26 cellular contexts compared by ENCODE assay signal in genomic region chr19:13873776-13874515, GRCh38. TPM values are rescaled to one million over a fixed set of nuclear protein-coding genes. Genes with fewer than 3 reads are reported as not detected.
DNase-seq lines count a peak whose midpoint lies in the region; ATAC-seq and TF ChIP-seq lines count a peak whose summit lies in the region.
"Had no signal": no experiment of that assay in that cellular context is flagged by ENCODE, and none has a peak within 500 bp of the region (broad histone marks: within the 10 kb centered on the region; RNA-seq: fewer than 3 reads in every experiment).

No MANE protein-coding gene starts in this region.

- peak overlapping the region; percentile 46 for H2BK120ac ChIP-seq in mesendoderm (ENCODE audit: low read depth, low read length)

- H3K4me3 ChIP-seq in mesendoderm (ENCODE audit: low read length) = no peak overlapping the region
- H3K4me3 ChIP-seq: lung had no signal

- no peaks in the 10 kb centered on the region for H3K27me3 ChIP-seq in mesendoderm (ENCODE audit: insufficient read depth, low read length, poor library complexity)
- H3K27me3 ChIP-seq: pancreas had no signal

- ATAC-seq in natural killer cell = no peak
- ATAC-seq in natural killer cell treated with Interleukin-12 subunit alpha and Interleukin-12 subunit beta and Interleukin-15 and Interleukin-18, amount 100 ng/mL, for 72 hours = no peak
- ATAC-seq in stimulated activated naive B cell treated with anti-CD40 and anti-IgM and Interleukin-4, amounts not matched to agents 10 μg/mL and 1 μg/mL and 100 μg/mL, for 72 hours (replicated peaks) = no peak
- no peak for ATAC-seq in HG03095 (IDR thresholded peaks at IDR 0.05; ENCODE audit: unreplicated experiment)

- intact Hi-C loops in natural killer cell (cut with micrococcal nuclease) = no loop called here

- H3K27ac ChIP-seq in mesendoderm (ENCODE audit: low read depth, low read length) = peak overlapping the region; percentile 33
- H3K27ac ChIP-seq: pancreas, VCaP had no signal

- H3K9me3 Mint-ChIP-seq in natural killer cell = no peaks in the 10 kb centered on the region
- H3K9me3 Mint-ChIP-seq in natural killer cell treated with Interleukin-12 subunit alpha and Interleukin-12 subunit beta and Interleukin-15 and Interleukin-18, amount 100 ng/mL, for 72 hours = no peaks in the 10 kb centered on the region
- no peaks in the 10 kb centered on the region for H3K9me3 Mint-ChIP-seq in stimulated activated naive B cell treated with anti-CD40 and anti-IgM and Interleukin-4, amounts not matched to agents 10 μg/mL and 1 μg/mL and 100 μg/mL, for 72 hours
- H3K9me3 Mint-ChIP-seq: activated CD4-positive, alpha-beta T cell treated with anti-CD3 and anti-CD28 coated beads, Interleukin-2, amount 10 ng/mL, durations not matched to agents 7 days and 5 days; central memory CD8-positive, alpha-beta T cell; HFFc6 had no signal

- H3K56ac ChIP-seq in mesendoderm (ENCODE audit: low read length) = peak overlapping the region; percentile 78

- H3K27me3 Mint-ChIP-seq in natural killer cell (ENCODE audit: low read depth in 2 of 2) = peaks cover 0 to 14% of the 10 kb centered on the region in 2 donors
- peaks cover 7 to 10% of the 10 kb centered on the region in 2 donors for H3K27me3 Mint-ChIP-seq in natural killer cell treated with Interleukin-12 subunit alpha and Interleukin-12 subunit beta and Interleukin-15 and Interleukin-18, amount 100 ng/mL, for 72 hours
- peaks cover 35 to 69% of the 10 kb centered on the region in 2 donors for H3K27me3 Mint-ChIP-seq in stimulated activated naive B cell treated with anti-CD40 and anti-IgM and Interleukin-4, amounts not matched to agents 10 μg/mL and 1 μg/mL and 100 μg/mL, for 72 hours
- H3K27me3 Mint-ChIP-seq: activated naive CD8-positive, alpha-beta T cell had no signal

- H3K27ac Mint-ChIP-seq in natural killer cell = no peak overlapping the region
- no peak overlapping the region for H3K27ac Mint-ChIP-seq in natural killer cell treated with Interleukin-12 subunit alpha and Interleukin-12 subunit beta and Interleukin-15 and Interleukin-18, amount 100 ng/mL, for 72 hours
- H3K27ac Mint-ChIP-seq in stimulated activated naive B cell treated with anti-CD40 and anti-IgM and Interleukin-4, amounts not matched to agents 10 μg/mL and 1 μg/mL and 100 μg/mL, for 72 hours = no peak overlapping the region
- H3K27ac Mint-ChIP-seq: activated CD4-positive, alpha-beta T cell treated with anti-CD3 and anti-CD28 coated beads, Interleukin-2, amount 10 ng/mL, durations not matched to agents 7 days and 5 days; activated naive CD8-positive, alpha-beta T cell; HFFc6 had no signal

- H3K36me3 Mint-ChIP-seq in natural killer cell = no peaks in the 10 kb centered on the region
- H3K36me3 Mint-ChIP-seq in natural killer cell treated with Interleukin-12 subunit alpha and Interleukin-12 subunit beta and Interleukin-15 and Interleukin-18, amount 100 ng/mL, for 72 hours = no peaks in the 10 kb centered on the region
- H3K36me3 Mint-ChIP-seq in stimulated activated naive B cell treated with anti-CD40 and anti-IgM and Interleukin-4, amounts not matched to agents 10 μg/mL and 1 μg/mL and 100 μg/mL, for 72 hours = no peaks in the 10 kb centered on the region
- H3K36me3 Mint-ChIP-seq: activated naive CD8-positive, alpha-beta T cell had no signal

- H4K8ac ChIP-seq in mesendoderm (ENCODE audit: low read depth, low read length) = no peak overlapping the region

- no peak overlapping the region for H2AK5ac ChIP-seq in mesendoderm (ENCODE audit: low read length)

- no peak overlapping the region for H3K9ac ChIP-seq in mesendoderm (ENCODE audit: low read length)

- no peak overlapping the region for H3K4me2 ChIP-seq in mesendoderm (ENCODE audit: low read length)

- no CpG with 5 or more reads among the region's 41 CpGs for WGBS in mesendoderm (ENCODE audit: extremely low coverage, insufficient coverage, low lambda C conversion rate)

- no peak overlapping the region for H2BK5ac ChIP-seq in mesendoderm (ENCODE audit: low read length)

- TF ChIP-seq CTCF in natural killer cell (IDR thresholded peaks at IDR 0.05) = no peak

- H3K4me3 Mint-ChIP-seq in natural killer cell = peak overlapping the region; percentile 37
- no peak overlapping the region for H3K4me3 Mint-ChIP-seq in natural killer cell treated with Interleukin-12 subunit alpha and Interleukin-12 subunit beta and Interleukin-15 and Interleukin-18, amount 100 ng/mL, for 72 hours
- peak overlapping the region; percentile 9 to 11 for H3K4me3 Mint-ChIP-seq in stimulated activated naive B cell treated with anti-CD40 and anti-IgM and Interleukin-4, amounts not matched to agents 10 μg/mL and 1 μg/mL and 100 μg/mL, for 72 hours
- H3K4me3 Mint-ChIP-seq: activated CD4-positive, alpha-beta T cell treated with anti-CD3 and anti-CD28 coated beads, Interleukin-2, amount 10 ng/mL, durations not matched to agents 7 days and 5 days had no signal

- no peaks in the 10 kb centered on the region for H3K79me2 ChIP-seq in mesendoderm (ENCODE audit: control insufficient read depth, insufficient read depth, low read length)

- H3K4ac ChIP-seq in mesendoderm (ENCODE audit: low read depth, low read length) = no peak overlapping the region

- H2BK15ac ChIP-seq in mesendoderm (replicated peaks; ENCODE audit: low read depth) = no peak overlapping the region

- H3K79me1 ChIP-seq in mesendoderm (ENCODE audit: low read length) = no peaks in the 10 kb centered on the region

- peaks cover 2% of the 10 kb centered on the region for H3K4me1 ChIP-seq in mesendoderm (ENCODE audit: control insufficient read depth, low read depth, low read length)
- H3K4me1 ChIP-seq: pancreas had no signal

- H3K36me3 ChIP-seq in mesendoderm (ENCODE audit: control insufficient read depth, insufficient read depth, low read length) = no peaks in the 10 kb centered on the region
- H3K36me3 ChIP-seq: pancreas had no signal

- peak overlapping the region; percentile 51 for H3K18ac ChIP-seq in mesendoderm (ENCODE audit: low read length)

- no peak for DNase-seq in natural killer cell
- no peak for DNase-seq in natural killer cell treated with Interleukin-12 subunit alpha and Interleukin-12 subunit beta and Interleukin-15 and Interleukin-18, amount 100 ng/mL, for 72 hours (ENCODE audit: low spot score)
- DNase-seq in RPMI7951 (ENCODE audit: low read depth) = peak; percentile 50
- DNase-seq in mesendoderm = peak; percentile 86
- DNase-seq in stimulated activated naive B cell treated with anti-CD40 and anti-IgM and Interleukin-4, amounts not matched to agents 10 μg/mL and 1 μg/mL and 100 μg/mL, for 72 hours = no peak
- no peak for DNase-seq in NCI-H146 treated with DMSO at 0.1 percent for 48 hours (lab: John Stamatoyannopoulos, UW; ENCODE audit: unreplicated experiment)
- DNase-seq in T-helper 1 cell = no peak
- DNase-seq: activated CD4-positive, alpha-beta T cell treated with anti-CD3 and anti-CD28 coated beads, Interleukin-2, amount 10 ng/mL, durations not matched to agents 7 days and 5 days; Calu3; HFFc6; KG1; NCI-H1436; stimulated activated CD4-positive, alpha-beta T cell treated with anti-CD3 and anti-CD28 coated beads, Interleukin-12 subunit alpha, Interleukin-12 subunit beta, amount 100 ng/mL, for 4 hours; stimulated activated CD4-positive, alpha-beta T cell treated with anti-CD3 and anti-CD28 coated beads, Interleukin-4, amount 100 ng/mL, for 24 hours; stimulated activated naive CD4-positive, alpha-beta T cell had no signal

- H3K4me1 Mint-ChIP-seq in natural killer cell = peaks cover 0 to 9% of the 10 kb centered on the region in 2 donors
- peaks cover 0 to 3% of the 10 kb centered on the region in 2 donors for H3K4me1 Mint-ChIP-seq in natural killer cell treated with Interleukin-12 subunit alpha and Interleukin-12 subunit beta and Interleukin-15 and Interleukin-18, amount 100 ng/mL, for 72 hours (ENCODE audit: low read depth in 2 of 2)
- peaks cover 11% of the 10 kb centered on the region in 2 donors for H3K4me1 Mint-ChIP-seq in stimulated activated naive B cell treated with anti-CD40 and anti-IgM and Interleukin-4, amounts not matched to agents 10 μg/mL and 1 μg/mL and 100 μg/mL, for 72 hours

- no peak overlapping the region for H4K5ac ChIP-seq in mesendoderm (ENCODE audit: low read length)

- no peak overlapping the region for H3K23ac ChIP-seq in mesendoderm (ENCODE audit: low read length)

RNA-seq across cellular contexts. Expression of gene NANOS3, which starts 3.0 kb away (rescaled TPM):
- 1 to 10 TPM; 2.6 to 6.3 (median 3.0) TPM for total RNA-seq in natural killer cell
- total RNA-seq in natural killer cell treated with Interleukin-12 subunit alpha and Interleukin-12 subunit beta and Interleukin-15 and Interleukin-18, amount 100 ng/mL, for 72 hours = under 1 TPM in 1 of 2 donors, not detected in 1; 0.95 TPM
- 1.3 TPM in 1 of 2 replicates, not detected in the other for total RNA-seq in RPMI7951 (2014; rRNA removed; shearing (Covaris generic))
- 1.2 TPM for polyA plus RNA-seq in mesendoderm (2013, experiment 1 of 2)
- polyA plus RNA-seq in mesendoderm (2013, experiment 2 of 2) = 0.85 TPM
- total RNA-seq: Daoy, dermis blood vessel endothelial cell, HT-29, kidney epithelial cell, NCI-H460 had no signal

RNA-seq across cellular contexts. Expression of gene BRME1, which starts 32.0 kb away (rescaled TPM):
- total RNA-seq in natural killer cell = 1 to 10 TPM; 3.8 to 7.7 (median 4.0) TPM
- 1 to 10 TPM; 3.7 to 4.0 TPM for total RNA-seq in natural killer cell treated with Interleukin-12 subunit alpha and Interleukin-12 subunit beta and Interleukin-15 and Interleukin-18, amount 100 ng/mL, for 72 hours
- 1.6 and 2.1 TPM in 2 replicates for total RNA-seq in RPMI7951 (2014; rRNA removed; shearing (Covaris generic))
- polyA plus RNA-seq in mesendoderm (2013, experiment 1 of 2) = 2.2 TPM
- 1.8 TPM for polyA plus RNA-seq in mesendoderm (2013, experiment 2 of 2)

RNA-seq across cellular contexts. Expression of gene CC2D1A, which starts 32.1 kb away (rescaled TPM):
- 10 to 100 TPM; 42.8 to 49.3 (median 48.4) TPM for total RNA-seq in natural killer cell
- 10 to 100 TPM; 33.2 to 41.3 TPM for total RNA-seq in natural killer cell treated with Interleukin-12 subunit alpha and Interleukin-12 subunit beta and Interleukin-15 and Interleukin-18, amount 100 ng/mL, for 72 hours
- 14.7 and 15.7 TPM in 2 replicates for total RNA-seq in RPMI7951 (2014; rRNA removed; shearing (Covaris generic))
- 12.2 TPM for polyA plus RNA-seq in mesendoderm (2013, experiment 1 of 2)
- polyA plus RNA-seq in mesendoderm (2013, experiment 2 of 2) = 12.1 TPM

Comparison
In these comparisons a context has a peak if more than half of its experiments do, and no peak if none do; other contexts are left out.
1. DNase-seq: peak in RPMI7951 (single experiment) and mesendoderm (single experiment); none in natural killer cell (single experiment), natural killer cell treated with Interleukin-12 subunit alpha and Interleukin-12 subunit beta and Interleukin-15 and Interleukin-18, amount 100 ng/mL, for 72 hours (single experiment), stimulated activated naive B cell treated with anti-CD40 and anti-IgM and Interleukin-4, amounts not matched to agents 10 μg/mL and 1 μg/mL and 100 μg/mL, for 72 hours (single experiment), NCI-H146 treated with DMSO at 0.1 percent for 48 hours (single experiment) and T-helper 1 cell (0 of 5).